9 cellular contexts compared by ENCODE assay signal in genomic region chr12:104682790-104683279, GRCh38.
DNase-seq lines count a peak whose midpoint lies in the region; ATAC-seq and TF ChIP-seq lines count a peak whose summit lies in the region.
"Had no signal": no experiment of that assay in that cellular context is flagged by ENCODE, and none has a peak within 500 bp of the region (broad histone marks: within the 10 kb centered on the region; RNA-seq: fewer than 3 reads in every experiment).

No MANE protein-coding gene starts in this region.

- ATAC-seq in HG03432 (IDR thresholded peaks at IDR 0.05; ENCODE audit: unreplicated experiment) (peak; percentile 67), naive B cell (ENCODE audit: low read depth in 2 of 2) (peak; percentile 87 to 89)
- peak; percentile 84 for ATAC-seq in activated CD8-positive, alpha-beta T cell treated with anti-CD3 and anti-CD28 coated beads for 36 hours
- ATAC-seq: HCT116 had no signal

- peak overlapping the region; percentile 76 for H3K4me3 Mint-ChIP-seq in activated CD8-positive, alpha-beta T cell treated with anti-CD3 and anti-CD28 coated beads for 36 hours
- H3K4me3 Mint-ChIP-seq in naive B cell = peak overlapping the region; percentile 44 to 88 (median 78)
- no peak overlapping the region for H3K4me3 Mint-ChIP-seq in osteocyte (ENCODE audit: unreplicated experiment)

- H3K4me1 Mint-ChIP-seq in activated CD8-positive, alpha-beta T cell treated with anti-CD3 and anti-CD28 coated beads for 36 hours (ENCODE audit: low read depth) = peaks cover 78% of the 10 kb centered on the region
- H3K4me1 Mint-ChIP-seq in naive B cell = peaks cover 56 to 86% (median 85%) of the 10 kb centered on the region in 3 donors
- H3K4me1 Mint-ChIP-seq in osteocyte (ENCODE audit: unreplicated experiment) = peaks cover 16% of the 10 kb centered on the region

- TF ChIP-seq CTCF in activated CD8-positive, alpha-beta T cell treated with anti-CD3 and anti-CD28 coated beads for 36 hours (IDR thresholded peaks at IDR 0.05) = no peak
- no peak for TF ChIP-seq CTCF in osteocyte (IDR thresholded peaks at IDR 0.05)

- intact Hi-C loops in activated CD8-positive, alpha-beta T cell treated with anti-CD3 and anti-CD28 coated beads for 36 hours (cut with micrococcal nuclease) = loop anchor here (5.0 kb wide), 2 partner anchors 39 to 369 kb away; no protein-coding TSS in a partner anchor

- POLR2A ChIA-PET in activated CD8-positive, alpha-beta T cell treated with anti-CD3 and anti-CD28 coated beads for 36 hours (lab: Charles Lee) = interaction anchor here (0.6 to 1.6 kb wide), 3 partner anchors 10 to 185 kb away, joined by 3 read pairs; no protein-coding TSS in a partner anchor

- TF ChIP-seq POLR2A in GM18526 (IDR thresholded peaks at IDR 0.05; ENCODE audit: extremely low read depth, insufficient read length) = peak; percentile 51

- DNase-seq in activated CD8-positive, alpha-beta T cell treated with anti-CD3 and anti-CD28 coated beads for 36 hours = peak; percentile 93
- DNase-seq in naive B cell = peak; percentile 60
- DNase-seq in A172 (ENCODE audit: low spot score) = no peak
- DNase-seq in inferior parietal cortex (ENCODE audit: extremely low spot score) = no peak
- DNase-seq in NCI-H1694 treated with DMSO at 0.1 percent for 48 hours (lab: John Stamatoyannopoulos, UW) = no peak
- DNase-seq in osteocyte (ENCODE audit: extremely low spot score, unreplicated experiment) = no peak

- H3K27ac Mint-ChIP-seq in activated CD8-positive, alpha-beta T cell treated with anti-CD3 and anti-CD28 coated beads for 36 hours = peak overlapping the region; percentile 90
- H3K27ac Mint-ChIP-seq in naive B cell (peak overlapping the region; percentile 79 to 93 (median 88)), osteocyte (ENCODE audit: unreplicated experiment) (no peak overlapping the region)

- CTCF ChIA-PET in activated CD8-positive, alpha-beta T cell treated with anti-CD3 and anti-CD28 coated beads for 36 hours (lab: Charles Lee) = interaction anchor here (1.0 kb wide), 1 partner anchor 16 kb away, joined by 3 read pairs; no protein-coding TSS in a partner anchor

- H3K36me3 Mint-ChIP-seq in activated CD8-positive, alpha-beta T cell treated with anti-CD3 and anti-CD28 coated beads for 36 hours (ENCODE audit: low read depth) = peaks cover 4% of the 10 kb centered on the region
- H3K36me3 Mint-ChIP-seq in naive B cell = no peaks in the 10 kb centered on the region
- no peaks in the 10 kb centered on the region for H3K36me3 Mint-ChIP-seq in osteocyte (ENCODE audit: unreplicated experiment)

- peaks cover 1% of the 10 kb centered on the region for H3K9me3 Mint-ChIP-seq in activated CD8-positive, alpha-beta T cell treated with anti-CD3 and anti-CD28 coated beads for 36 hours
- H3K9me3 Mint-ChIP-seq in naive B cell = no peaks in the 10 kb centered on the region
- no peaks in the 10 kb centered on the region for H3K9me3 Mint-ChIP-seq in osteocyte (ENCODE audit: unreplicated experiment)

- H3K27me3 Mint-ChIP-seq in activated CD8-positive, alpha-beta T cell treated with anti-CD3 and anti-CD28 coated beads for 36 hours = no peaks in the 10 kb centered on the region
- H3K27me3 Mint-ChIP-seq in naive B cell (no peaks in the 10 kb centered on the region), osteocyte (ENCODE audit: unreplicated experiment) (no peaks in the 10 kb centered on the region)

Comparison
In these comparisons a context has a peak if more than half of its experiments do, and no peak if none do; other contexts are left out.
1. DNase-seq: peak in activated CD8-positive, alpha-beta T cell treated with anti-CD3 and anti-CD28 coated beads for 36 hours (single experiment) and naive B cell (single experiment); none in A172 (single experiment), inferior parietal cortex (single experiment), NCI-H1694 treated with DMSO at 0.1 percent for 48 hours (single experiment) and osteocyte (single experiment).
2. Peak in every context shown above with its lines, with median percentiles within 50 percentile points of each other: ATAC-seq.